In genomic region chr9:95373069-95373681, GRCh38 we compare ENCODE assay signal across 13 cellular contexts.
DNase-seq lines count a peak whose midpoint lies in the region; FAIRE-seq and TF ChIP-seq lines count a peak whose summit lies in the region.
"Had no signal": no experiment of that assay in that cellular context is flagged by ENCODE, and none has a peak within 500 bp of the region (broad histone marks: within the 10 kb centered on the region; RNA-seq: fewer than 3 reads in every experiment).

No MANE protein-coding gene starts in this region.

- 0 out of 2 replicates have a peak overlapping the region, but pooled peaks have one; percentile 4 for H3K27ac ChIP-seq in 22Rv1
- H3K27ac ChIP-seq: left ventricle myocardium inferior, neural progenitor cell had no signal

- FAIRE-seq in HTR-8/SVneo (lab: Jason Lieb, UNC), result no peak
- FAIRE-seq: GM18507 had no signal

- no peak for TF ChIP-seq CTCF in 22Rv1 (IDR thresholded peaks at IDR 0.05)

- DNase-seq in HTR-8/SVneo (ENCODE audit: insufficient read length, low spot score) (peak; percentile 50), NCI-H345 (lab: John Stamatoyannopoulos, UW) (peak; percentile 72), astrocyte of the hippocampus (ENCODE audit: low read depth, low spot score) (peak; percentile 70), NK-92 (lab: John Stamatoyannopoulos, UW; ENCODE audit: unreplicated experiment) (no peak), activated gamma-delta T cell (lab: John Stamatoyannopoulos, UW) (no peak), NCI-H526 treated with DMSO at 0.1 percent for 48 hours (lab: John Stamatoyannopoulos, UW) (no peak)
- no peak for DNase-seq in activated CD4-positive, alpha-beta T cell treated with anti-CD3 and anti-CD28 coated beads, Interleukin-2, amount 50 U/mL, for 4 hours
- DNase-seq: activated CD8-positive, alpha-beta memory T cell treated with anti-CD3 and anti-CD28 coated beads, Interleukin-2, amount 50 U/mL, for 48 hours; effector CD4-positive, alpha-beta T cell; left ventricle myocardium inferior had no signal

Comparison
In these comparisons a context has a peak if more than half of its experiments do, and no peak if none do; other contexts are left out.
1. DNase-seq: peak in HTR-8/SVneo (single experiment), NCI-H345 (single experiment) and astrocyte of the hippocampus (single experiment); none in NK-92 (single experiment), activated gamma-delta T cell (single experiment), NCI-H526 treated with DMSO at 0.1 percent for 48 hours (single experiment) and activated CD4-positive, alpha-beta T cell treated with anti-CD3 and anti-CD28 coated beads, Interleukin-2, amount 50 U/mL, for 4 hours (0 of 2).